Comparison of ENCODE assay signal across 9 cellular contexts in genomic region chr3:48470286-48470685, GRCh38. TPM values are rescaled to one million over a fixed set of nuclear protein-coding genes. Genes with fewer than 3 reads are reported as not detected.
A peak's percentile ranks its signal among the peaks of the same experiment; 100 is the strongest.
DNase-seq lines count a peak whose midpoint lies in the region; ATAC-seq and TF ChIP-seq lines count a peak whose summit lies in the region.
"Had no signal": no experiment of that assay in that cellular context is flagged by ENCODE, and none has a peak within 500 bp of the region (broad histone marks: within the 10 kb centered on the region; RNA-seq: fewer than 3 reads in every experiment).

No MANE protein-coding gene starts in this region.

- 88% methylated on average over 1 of the region's 1 CpG for WGBS in esophagus muscularis mucosa

- H3K36me3 ChIP-seq in DOHH2 (ENCODE audit: control insufficient read depth, low read length) (peaks cover 59% of the 10 kb centered on the region), esophagus muscularis mucosa (peaks cover 14 to 37% (median 32%) of the 10 kb centered on the region in 4 donors), skeletal muscle satellite cell (ENCODE audit: insufficient read depth, low read length) (peaks cover 34% of the 10 kb centered on the region)

- H3K9ac ChIP-seq in skeletal muscle satellite cell (ENCODE audit: low read depth, low read length): peak overlapping the region; percentile 28

- H3K27ac ChIP-seq in DOHH2 (ENCODE audit: low read depth, low read length): peak overlapping the region; percentile 45
- H3K27ac ChIP-seq in RWPE1: peak overlapping the region; percentile 100
- peak overlapping the region; percentile 60 to 99 (median 97) for H3K27ac ChIP-seq in esophagus muscularis mucosa (replicated peaks in 1 of 4)

- TF ChIP-seq POLR2A in esophagus muscularis mucosa (IDR thresholded peaks at IDR 0.05; ENCODE audit: low read depth): no peak

- TF ChIP-seq EP300 in esophagus muscularis mucosa (IDR thresholded peaks at IDR 0.05): no peak

- ATAC-seq in sciatic nerve: no peak
- no peak for ATAC-seq in HG03565 (IDR thresholded peaks at IDR 0.05; ENCODE audit: unreplicated experiment)
- no peak for ATAC-seq in GM18868 (IDR thresholded peaks at IDR 0.05; ENCODE audit: unreplicated experiment)

- H3K9me3 ChIP-seq in DOHH2 (ENCODE audit: control insufficient read depth, insufficient read depth, low read length) (no peaks in the 10 kb centered on the region), esophagus muscularis mucosa (no peaks in the 10 kb centered on the region), skeletal muscle satellite cell (replicated peaks; ENCODE audit: low read length) (no peaks in the 10 kb centered on the region)

- TF ChIP-seq CTCF in DOHH2 (IDR thresholded peaks at IDR 0.05; ENCODE audit: low read depth, low read length, poor library complexity, severe bottlenecking) (no peak), RWPE1 (conservative IDR thresholded peaks at IDR 0.05; ENCODE audit: low read depth) (no peak), esophagus muscularis mucosa (IDR thresholded peaks at IDR 0.05) (no peak)

- DNase-seq in RWPE1 (ENCODE audit: low spot score): no peak
- DNase-seq in esophagus muscularis mucosa (ENCODE audit: extremely low spot score): no peak
- DNase-seq in sciatic nerve (ENCODE audit: low spot score): no peak
- no peak for DNase-seq in DMS79 (lab: John Stamatoyannopoulos, UW)
- DNase-seq: stimulated activated naive CD4-positive, alpha-beta T cell had no signal

- H3K9me2 ChIP-seq in DOHH2 (replicated peaks; ENCODE audit: control insufficient read depth, low read length): no peaks in the 10 kb centered on the region

- POLR2A ChIA-PET in RWPE1 (lab: Yijun Ruan, JAX; ENCODE audit: low non-redundant PET): interaction anchor here (1.1 to 1.3 kb wide), 2 partner anchors 24 to 35 kb away, joined by 3 to 4 read pairs; partner anchors contain the start of gene ATRIP

- peak overlapping the region; percentile 97 for H3K4me2 ChIP-seq in DOHH2 (ENCODE audit: low read length)
- peak overlapping the region; percentile 86 for H3K4me2 ChIP-seq in skeletal muscle satellite cell (ENCODE audit: low read length)

- no peaks in the 10 kb centered on the region for H3F3A ChIP-seq in DOHH2 (ENCODE audit: control insufficient read depth, insufficient read depth)

- H3K79me2 ChIP-seq in DOHH2 (ENCODE audit: control insufficient read depth, low read length): peaks cover 71% of the 10 kb centered on the region

- H3K4me1 ChIP-seq in DOHH2 (ENCODE audit: control insufficient read depth, low read length): peaks cover 73% of the 10 kb centered on the region
- peaks cover 77 to 81% (median 79%) of the 10 kb centered on the region in 4 donors for H3K4me1 ChIP-seq in esophagus muscularis mucosa
- peaks cover 58% of the 10 kb centered on the region for H3K4me1 ChIP-seq in skeletal muscle satellite cell (ENCODE audit: control insufficient read depth, insufficient read depth, low read length)

- intact Hi-C loops in esophagus muscularis mucosa (cut with DNase I) (no loop called here), sciatic nerve (cut with DNase I) (no loop called here)

- peak overlapping the region; percentile 37 for H3K4me3 ChIP-seq in DOHH2 (ENCODE audit: low read length)
- H3K4me3 ChIP-seq in esophagus muscularis mucosa: no peak overlapping the region
- H3K4me3 ChIP-seq in skeletal muscle satellite cell (ENCODE audit: low read length): no peak overlapping the region

- CTCF ChIA-PET in RWPE1 (lab: Yijun Ruan, JAX): interaction anchor here (0.6 kb wide), 1 partner anchor 101 kb away, joined by 3 read pairs; no protein-coding TSS in a partner anchor

- no peaks in the 10 kb centered on the region for H4K20me1 ChIP-seq in DOHH2 (ENCODE audit: control insufficient read depth, insufficient read depth, low read depth, low read length)

- H3K27me3 ChIP-seq in DOHH2 (ENCODE audit: control insufficient read depth, low read length): no peaks in the 10 kb centered on the region
- H3K27me3 ChIP-seq in esophagus muscularis mucosa: no peaks in the 10 kb centered on the region
- no peaks in the 10 kb centered on the region for H3K27me3 ChIP-seq in skeletal muscle satellite cell (ENCODE audit: control insufficient read depth, insufficient read depth, low read length)

RNA-seq across cellular contexts. Expression of gene ATRIP, which starts 23.7 kb away (rescaled TPM):
- 1 to 10 TPM; 4.2 to 8.5 (median 5.3) TPM for total RNA-seq in esophagus muscularis mucosa
- 8.9 and 14.2 TPM in 2 replicates for total RNA-seq in skeletal muscle satellite cell (2012; rRNA removed)
- 7.5 TPM for total RNA-seq in sciatic nerve

RNA-seq across cellular contexts. Expression of gene TMA7, which starts 30.2 kb away (rescaled TPM):
- 100 to 1,000 TPM; 167 to 270 (median 205) TPM for total RNA-seq in esophagus muscularis mucosa
- total RNA-seq in skeletal muscle satellite cell (2012; rRNA removed): 277 and 362 TPM in 2 replicates
- total RNA-seq in sciatic nerve: 154 TPM

RNA-seq across cellular contexts. Expression of gene CCDC51, which starts 30.4 kb away (rescaled TPM):
- total RNA-seq in esophagus muscularis mucosa (10 to 100 TPM; 15.6 to 26.6 (median 23.0) TPM), sciatic nerve (10.6 TPM)
- 20.3 and 22.8 TPM in 2 replicates for total RNA-seq in skeletal muscle satellite cell (2012; rRNA removed)

RNA-seq across cellular contexts. Expression of gene SHISA5, which starts 33.7 kb away (rescaled TPM):
- 100 to 1,000 TPM; 101 to 158 (median 148) TPM for total RNA-seq in esophagus muscularis mucosa
- 101 and 118 TPM in 2 replicates for total RNA-seq in skeletal muscle satellite cell (2012; rRNA removed)
- total RNA-seq in sciatic nerve: 138 TPM

RNA-seq across cellular contexts. Expression of gene PLXNB1, which starts 40.4 kb away (rescaled TPM):
- total RNA-seq in esophagus muscularis mucosa (100 to 1,000 TPM; 120 to 200 (median 152) TPM), sciatic nerve (121 TPM)
- 9.4 and 9.6 TPM in 2 replicates for total RNA-seq in skeletal muscle satellite cell (2012; rRNA removed)

Comparison
In these comparisons a context has a peak if more than half of its experiments do, and no peak if none do; other contexts are left out.
1. H3K27ac ChIP-seq: peak in every context shown above with its lines; median percentile 100 in RWPE1; 97 in esophagus muscularis mucosa; 45 in DOHH2.